In genomic region chr1:117821782-117822447, GRCh38 we compare ENCODE assay signal across 11 cellular contexts.
DNase-seq lines count a peak whose midpoint lies in the region; ATAC-seq, FAIRE-seq and TF ChIP-seq lines count a peak whose summit lies in the region.
"Had no signal": no experiment of that assay in that cellular context is flagged by ENCODE, and none has a peak within 500 bp of the region (broad histone marks: within the 10 kb centered on the region; RNA-seq: fewer than 3 reads in every experiment).

No MANE protein-coding gene starts in this region.

- no TSS peak for BruUV-seq in MCF 10A (replicated peaks; lab: Mats Ljungman, UMichigan)

- H3K27ac ChIP-seq in breast epithelium (no peak overlapping the region), keratinocyte (ENCODE audit: control insufficient read depth, insufficient read depth, low read length) (peak overlapping the region; percentile 15), aorta (ENCODE audit: low read depth in 1 of 2, low read length in 2 of 2) (peak overlapping the region; percentile 41 to 45)
- H3K27ac ChIP-seq: KMS-11 had no signal

- H3K4me2 ChIP-seq in keratinocyte (ENCODE audit: control insufficient read depth, extremely low read depth, insufficient read depth, low read depth, low read length): peak overlapping the region; percentile 53
- H3K4me2 ChIP-seq: KMS-11 had no signal

- 31 to 34% methylated on average over 3 of the region's 3 CpGs for WGBS in aorta, 2 donors

- peaks cover 23% of the 10 kb centered on the region for H3K4me1 Mint-ChIP-seq in MCF 10A (ENCODE audit: insufficient read depth, unreplicated experiment)
- H3K4me1 Mint-ChIP-seq in activated CD4-positive, alpha-beta memory T cell treated with anti-CD3 and anti-CD28 coated beads, Interleukin-2, amount 10 ng/mL, durations not matched to agents 7 days and 5 days: peaks cover 4% of the 10 kb centered on the region
- H3K4me1 Mint-ChIP-seq: activated B cell treated with CpG ODN at 0.5 μM for 24 hours, CD14-positive monocyte had no signal

- TF ChIP-seq CTCF in MCF 10A (IDR thresholded peaks at IDR 0.05; ENCODE audit: unreplicated experiment) (no peak), breast epithelium (IDR thresholded peaks at IDR 0.05) (no peak), keratinocyte (optimal IDR thresholded peaks at IDR 0.05 in 1 of 3, IDR thresholded peaks at IDR 0.05 in 1 of 3, conservative IDR thresholded peaks at IDR 0.05 in 1 of 3; ENCODE audit: extremely low read depth in 1 of 3, insufficient read depth in 2 of 3, low read length in 3 of 3) (no peak)

- no peaks in the 10 kb centered on the region for H3K27me3 Mint-ChIP-seq in MCF 10A (ENCODE audit: insufficient read depth, unreplicated experiment)
- peaks cover 2% of the 10 kb centered on the region for H3K27me3 Mint-ChIP-seq in activated CD4-positive, alpha-beta memory T cell treated with anti-CD3 and anti-CD28 coated beads, Interleukin-2, amount 10 ng/mL, durations not matched to agents 7 days and 5 days

- H3K4me3 ChIP-seq in breast epithelium: no peak overlapping the region
- no peak overlapping the region for H3K4me3 ChIP-seq in keratinocyte (ENCODE audit: control insufficient read depth in 2 of 3, extremely low read depth in 1 of 3, insufficient read depth in 2 of 3, low read depth in 1 of 3, low read length in 3 of 3)
- no peak overlapping the region for H3K4me3 ChIP-seq in aorta (ENCODE audit: low read length in 2 of 2)

- H3K9me3 Mint-ChIP-seq in MCF 10A (ENCODE audit: unreplicated experiment): no peaks in the 10 kb centered on the region
- H3K9me3 Mint-ChIP-seq in activated CD4-positive, alpha-beta memory T cell treated with anti-CD3 and anti-CD28 coated beads, Interleukin-2, amount 10 ng/mL, durations not matched to agents 7 days and 5 days: peaks cover 9% of the 10 kb centered on the region

- no peak overlapping the region for H3K4me3 Mint-ChIP-seq in MCF 10A (ENCODE audit: unreplicated experiment)
- no peak overlapping the region for H3K4me3 Mint-ChIP-seq in activated CD4-positive, alpha-beta memory T cell treated with anti-CD3 and anti-CD28 coated beads, Interleukin-2, amount 10 ng/mL, durations not matched to agents 7 days and 5 days
- H3K4me3 Mint-ChIP-seq: activated B cell treated with CpG ODN at 0.5 μM for 24 hours, CD14-positive monocyte had no signal

- H2AFZ ChIP-seq in keratinocyte (ENCODE audit: control insufficient read depth, low read length): no peak overlapping the region

- peak; percentile 47 for ATAC-seq in aorta (ENCODE audit: low FRiP score)

- peak; percentile 74 for FAIRE-seq in keratinocyte (lab: Jason Lieb, UNC)

- dilution Hi-C loops in keratinocyte (cut with MboI; ENCODE audit: extremely low pct_ligation_motif_present, low sequenced_read_pairs): no loop called here

- H3K9me3 ChIP-seq in breast epithelium: no peaks in the 10 kb centered on the region
- no peaks in the 10 kb centered on the region for H3K9me3 ChIP-seq in keratinocyte (ENCODE audit: control insufficient read depth, low read depth, low read length)
- no peaks in the 10 kb centered on the region for H3K9me3 ChIP-seq in aorta (ENCODE audit: control insufficient read depth, low read length)

- no peaks in the 10 kb centered on the region for H3K9me1 ChIP-seq in keratinocyte (ENCODE audit: control insufficient read depth, extremely low read depth, insufficient read depth, low read length)

- H3K36me3 Mint-ChIP-seq in MCF 10A (ENCODE audit: insufficient read depth, unreplicated experiment): no peaks in the 10 kb centered on the region
- no peaks in the 10 kb centered on the region for H3K36me3 Mint-ChIP-seq in activated CD4-positive, alpha-beta memory T cell treated with anti-CD3 and anti-CD28 coated beads, Interleukin-2, amount 10 ng/mL, durations not matched to agents 7 days and 5 days (ENCODE audit: low read depth)
- H3K36me3 Mint-ChIP-seq: CD14-positive monocyte had no signal

- POLR2A ChIA-PET in MCF 10A (lab: Yijun Ruan, JAX): interaction anchor here (0.8 to 1.2 kb wide), 3 partner anchors 13 to 455 kb away, joined by 3 to 4 read pairs (median 3); partner anchors contain the start of gene MAN1A2
- POLR2A ChIA-PET in activated CD4-positive, alpha-beta memory T cell treated with anti-CD3 and anti-CD28 coated beads, Interleukin-2, amount 10 ng/mL, durations not matched to agents 7 days and 5 days (lab: Charles Lee): no interaction called here

- H3K4me1 ChIP-seq in breast epithelium: no peaks in the 10 kb centered on the region
- peaks cover 33% of the 10 kb centered on the region for H3K4me1 ChIP-seq in keratinocyte (ENCODE audit: control insufficient read depth, extremely low read depth, insufficient read depth, low read length)
- peaks cover 7 to 12% of the 10 kb centered on the region in 2 donors for H3K4me1 ChIP-seq in aorta (ENCODE audit: control insufficient read depth in 1 of 2, insufficient read depth in 2 of 2, low read length in 2 of 2)

- DNase-seq in MCF 10A (ENCODE audit: unreplicated experiment): peak; percentile 95
- no peak for DNase-seq in breast epithelium (ENCODE audit: low spot score in 2 of 2)
- peak; percentile 85 for DNase-seq in astrocyte of the hippocampus (ENCODE audit: low read depth, low spot score)
- DNase-seq in keratinocyte (ENCODE audit: low read depth, low spot score): peak; percentile 73
- peak in 1 of 2 donors; percentile 59 for DNase-seq in aorta
- DNase-seq in activated CD4-positive, alpha-beta memory T cell treated with anti-CD3 and anti-CD28 coated beads, Interleukin-2, amount 10 ng/mL, durations not matched to agents 7 days and 5 days: no peak
- no peak for DNase-seq in activated T-cell treated with anti-CD3 and anti-CD28 coated beads, Interleukin-2, amount 50 U/mL, for 48 hours
- no peak for DNase-seq in UCSD-AML1 (lab: John Stamatoyannopoulos, UW; ENCODE audit: unreplicated experiment)
- DNase-seq: activated B cell treated with CpG ODN at 0.5 μM for 24 hours had no signal

- intact Hi-C loops in MCF 10A (cut with micrococcal nuclease): no loop called here
- intact Hi-C loops in breast epithelium (cut with DNase I; ENCODE audit: low total_unique reads): no loop called here
- intact Hi-C loops in aorta (cut with DNase I): no loop called here

- CTCF ChIA-PET in MCF 10A (lab: Yijun Ruan, JAX): interaction anchor here (0.6 to 1.3 kb wide), 4 partner anchors 64 to 700 kb away, joined by 3 to 5 read pairs (median 4); no protein-coding TSS in a partner anchor
- CTCF ChIA-PET in activated CD4-positive, alpha-beta memory T cell treated with anti-CD3 and anti-CD28 coated beads, Interleukin-2, amount 10 ng/mL, durations not matched to agents 7 days and 5 days (lab: Charles Lee): interaction anchor here (1.1 kb wide), 1 partner anchor 74 kb away, joined by 3 read pairs; no protein-coding TSS in a partner anchor

- H3K36me3 ChIP-seq in breast epithelium (no peaks in the 10 kb centered on the region), keratinocyte (ENCODE audit: control insufficient read depth in 2 of 2, extremely low read depth in 1 of 2, insufficient read depth in 2 of 2, low read length in 2 of 2) (no peaks in the 10 kb centered on the region), aorta (ENCODE audit: control insufficient read depth in 1 of 2, insufficient read depth in 2 of 2, low read length in 1 of 2) (peaks cover 0 to 2% of the 10 kb centered on the region in 2 donors)

- no peaks in the 10 kb centered on the region for H4K20me1 ChIP-seq in keratinocyte (ENCODE audit: control insufficient read depth, extremely low read depth, insufficient read depth, low read length)

- H3K27ac Mint-ChIP-seq in MCF 10A (ENCODE audit: low read depth, unreplicated experiment): no peak overlapping the region
- H3K27ac Mint-ChIP-seq in activated CD4-positive, alpha-beta memory T cell treated with anti-CD3 and anti-CD28 coated beads, Interleukin-2, amount 10 ng/mL, durations not matched to agents 7 days and 5 days: no peak overlapping the region
- H3K27ac Mint-ChIP-seq: activated B cell treated with CpG ODN at 0.5 μM for 24 hours, CD14-positive monocyte had no signal

- H3K9ac ChIP-seq in keratinocyte (ENCODE audit: control insufficient read depth, extremely low read depth, insufficient read depth, low read length): no peak overlapping the region
- H3K9ac ChIP-seq: KMS-11 had no signal

- no peaks in the 10 kb centered on the region for H3K79me2 ChIP-seq in keratinocyte (ENCODE audit: control insufficient read depth, insufficient read depth, low read length)

- H3K27me3 ChIP-seq in breast epithelium (no peaks in the 10 kb centered on the region), keratinocyte (ENCODE audit: control insufficient read depth, extremely low read depth, insufficient read depth, low read length) (no peaks in the 10 kb centered on the region), aorta (ENCODE audit: control insufficient read depth in 1 of 2, insufficient read depth in 2 of 2, low read length in 1 of 2) (no peaks in the 10 kb centered on the region)

- TF ChIP-seq POLR2A in breast epithelium (IDR thresholded peaks at IDR 0.05): no peak

Comparison
In these comparisons a context has a peak if more than half of its experiments do, and no peak if none do; other contexts are left out.
1. DNase-seq: peak in MCF 10A (single experiment), astrocyte of the hippocampus (single experiment) and keratinocyte (single experiment); none in breast epithelium (0 of 2), activated CD4-positive, alpha-beta memory T cell treated with anti-CD3 and anti-CD28 coated beads, Interleukin-2, amount 10 ng/mL, durations not matched to agents 7 days and 5 days (single experiment), activated T-cell treated with anti-CD3 and anti-CD28 coated beads, Interleukin-2, amount 50 U/mL, for 48 hours (0 of 2) and UCSD-AML1 (single experiment).
2. H3K27ac ChIP-seq: peak in keratinocyte (single experiment) and aorta (2 of 2); none in breast epithelium (0 of 2).